ENCODE assay signal across 23 cellular contexts in the genomic region with DNA sequence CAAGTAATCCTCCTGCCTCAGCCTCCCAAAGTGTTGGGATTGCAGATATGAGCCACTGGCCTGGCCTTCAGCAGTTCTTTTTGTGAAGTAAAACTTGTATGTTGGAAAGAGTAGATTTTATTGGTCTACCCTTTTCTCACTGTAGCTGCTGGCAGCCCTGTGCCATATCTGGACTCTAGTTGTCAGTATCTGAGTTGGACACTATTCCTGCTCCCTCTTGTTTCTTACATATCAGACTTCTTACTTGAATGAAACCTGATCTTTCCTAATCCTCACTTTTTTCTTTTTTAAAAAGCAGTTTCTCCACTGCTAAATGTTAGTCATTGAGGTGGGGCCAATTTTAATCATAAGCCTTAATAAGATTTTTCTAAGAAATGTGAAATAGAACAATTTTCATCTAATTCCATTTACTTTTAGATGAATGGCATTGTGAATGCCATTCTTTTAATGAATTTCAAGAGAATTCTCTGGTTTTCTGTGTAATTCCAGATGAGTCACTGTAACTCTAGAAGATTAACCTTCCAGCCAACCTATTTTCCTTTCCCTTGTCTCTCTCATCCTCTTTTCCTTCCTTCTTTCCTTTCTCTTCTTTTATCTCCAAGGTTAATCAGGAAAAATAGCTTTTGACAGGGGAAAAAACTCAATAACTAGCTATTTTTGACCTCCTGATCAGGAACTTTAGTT.
"Had no signal": no experiment of that assay in that cellular context is flagged by ENCODE, and none has a peak within 500 bp of the region (broad histone marks: within the 10 kb centered on the region; RNA-seq: fewer than 3 reads in every experiment).

No MANE protein-coding gene starts in this region.

- H3K27ac ChIP-seq: gastrocnemius medialis, right lobe of liver, skin epidermis, transverse colon, VCaP had no signal

- H3K9me3 Mint-ChIP-seq: activated naive CD8-positive, alpha-beta T cell treated with anti-CD3 and anti-CD28 coated beads, Interleukin-2, amount 10 ng/mL, durations not matched to agents 7 days and 5 days; dendritic cell treated with granulocyte-macrophage colony-stimulating factor and Interleukin-4, amounts not matched to agents 40 ng/mL and 50 ng/mL, for 4 days; nephron progenitor cell; T-helper 2 cell treated with Interferon-gamma antibody and Interleukin-4, amounts not matched to agents 5 μg/mL and 100 μg/mL, for 36 hours had no signal

- DNase-seq: activated CD4-positive, alpha-beta T cell treated with anti-CD3 and anti-CD28 coated beads, Interleukin-2, amount 50 U/mL, for 1 hour; activated CD8-positive, alpha-beta T cell treated with anti-CD3 and anti-CD28 coated beads, Interleukin-2, amount 10 ng/mL, durations not matched to agents 7 days and 5 days; activated naive CD8-positive, alpha-beta T cell treated with anti-CD3 and anti-CD28 coated beads, Interleukin-2, amount 10 ng/mL, durations not matched to agents 7 days and 5 days; amygdala; effector CD4-positive, alpha-beta T cell; erythroblast; gastrocnemius medialis; hippocampal formation; islet precursor cell; left cardiac atrium; mesenchymal stem cell; mucosa of descending colon; nephron progenitor cell; right lobe of liver; stimulated activated CD4-positive, alpha-beta T cell treated with anti-CD3 and anti-CD28 coated beads, Interleukin-1b, Interleukin-23, amount 100 ng/mL, for 48 hours; transverse colon had no signal

- H3K4me1 ChIP-seq: gastrocnemius medialis had no signal

- H3K27me3 ChIP-seq: gastrocnemius medialis, right lobe of liver, transverse colon had no signal

- FAIRE-seq: endometrium, urothelium cell line had no signal

- ATAC-seq: activated CD4-positive, CD25-positive, alpha-beta regulatory T cell treated with anti-CD3 and anti-CD28 coated beads, Interleukin-2, amount 50 U/mL, for 24 hours; activated CD8-positive, alpha-beta T cell treated with anti-CD3 and anti-CD28 coated beads, Interleukin-2, amount 10 ng/mL, durations not matched to agents 7 days and 5 days; gastrocnemius medialis; left cardiac atrium; mucosa of descending colon; right lobe of liver had no signal

- H3K9me3 ChIP-seq: gastrocnemius medialis, mucosa of descending colon, right lobe of liver, transverse colon had no signal

- H3K4me3 ChIP-seq: gastrocnemius medialis, mucosa of descending colon, right lobe of liver, skin epidermis, transverse colon had no signal

- H3K4me3 Mint-ChIP-seq: activated CD8-positive, alpha-beta T cell treated with anti-CD3 and anti-CD28 coated beads, Interleukin-2, amount 10 ng/mL, durations not matched to agents 7 days and 5 days; activated naive CD8-positive, alpha-beta T cell treated with anti-CD3 and anti-CD28 coated beads, Interleukin-2, amount 10 ng/mL, durations not matched to agents 7 days and 5 days; dendritic cell treated with granulocyte-macrophage colony-stimulating factor and Interleukin-4, amounts not matched to agents 40 ng/mL and 50 ng/mL, for 4 days; nephron progenitor cell; T-helper 2 cell treated with Interferon-gamma antibody and Interleukin-4, amounts not matched to agents 5 μg/mL and 100 μg/mL, for 36 hours had no signal

- H3K4me1 Mint-ChIP-seq: activated naive CD8-positive, alpha-beta T cell treated with anti-CD3 and anti-CD28 coated beads, Interleukin-2, amount 10 ng/mL, durations not matched to agents 7 days and 5 days; nephron progenitor cell had no signal

- H3K27me3 Mint-ChIP-seq: activated naive CD8-positive, alpha-beta T cell treated with anti-CD3 and anti-CD28 coated beads, Interleukin-2, amount 10 ng/mL, durations not matched to agents 7 days and 5 days; dendritic cell treated with granulocyte-macrophage colony-stimulating factor and Interleukin-4, amounts not matched to agents 40 ng/mL and 50 ng/mL, for 4 days had no signal

- H3K27ac Mint-ChIP-seq: activated CD8-positive, alpha-beta T cell treated with anti-CD3 and anti-CD28 coated beads, Interleukin-2, amount 10 ng/mL, durations not matched to agents 7 days and 5 days; activated naive CD8-positive, alpha-beta T cell treated with anti-CD3 and anti-CD28 coated beads, Interleukin-2, amount 10 ng/mL, durations not matched to agents 7 days and 5 days; dendritic cell treated with granulocyte-macrophage colony-stimulating factor and Interleukin-4, amounts not matched to agents 40 ng/mL and 50 ng/mL, for 4 days; nephron progenitor cell; T-helper 2 cell treated with Interferon-gamma antibody and Interleukin-4, amounts not matched to agents 5 μg/mL and 100 μg/mL, for 36 hours had no signal
